In genomic region chr10:685613-686012, GRCh38 we compare ENCODE assay signal across 34 cellular contexts. TPM values are rescaled to one million over a fixed set of nuclear protein-coding genes. Genes with fewer than 3 reads are reported as not detected.
DNase-seq lines count a peak whose midpoint lies in the region; ATAC-seq and TF ChIP-seq lines count a peak whose summit lies in the region.
"Had no signal": no experiment of that assay in that cellular context is flagged by ENCODE, and none has a peak within 500 bp of the region (broad histone marks: within the 10 kb centered on the region; RNA-seq: fewer than 3 reads in every experiment).

No MANE protein-coding gene starts in this region.

- H3K36me3 ChIP-seq in esophagus muscularis mucosa (no peaks in the 10 kb centered on the region), sigmoid colon (no peaks in the 10 kb centered on the region), SK-N-SH (replicated peaks in 1 of 2; ENCODE audit: control insufficient read depth in 1 of 2, insufficient read depth in 2 of 2, low read length in 1 of 2) (no peaks in the 10 kb centered on the region)
- no peaks in the 10 kb centered on the region for H3K36me3 ChIP-seq in CD8-positive, alpha-beta memory T cell (ENCODE audit: insufficient read depth, low read length)
- H3K36me3 ChIP-seq: BE2C; BLaER1 treated with 17β-estradiol and CSF1 and Interleukin-3, amounts not matched to agents 10 nM and 100 nM had no signal

- no peak for TF ChIP-seq CTCF in esophagus muscularis mucosa (IDR thresholded peaks at IDR 0.05)
- no peak for TF ChIP-seq CTCF in nephron progenitor cell (IDR thresholded peaks at IDR 0.05)
- no peak for TF ChIP-seq CTCF in neural crest cell (conservative IDR thresholded peaks at IDR 0.05)
- no peak for TF ChIP-seq CTCF in sigmoid colon (IDR thresholded peaks at IDR 0.05)
- TF ChIP-seq CTCF in SK-N-SH (IDR thresholded peaks at IDR 0.05): no peak

- H3K4me2 ChIP-seq in SK-N-SH: no peak overlapping the region
- H3K4me2 ChIP-seq: A549 had no signal

- intact Hi-C loops in esophagus muscularis mucosa (cut with DNase I): loop anchor here (10.0 kb wide), 1 partner anchor 61 kb away; no protein-coding TSS in a partner anchor
- intact Hi-C loops in sigmoid colon (cut with DNase I): loop anchor here (5.0 kb wide), 3 partner anchors 33 to 233 kb away; no protein-coding TSS in a partner anchor

- CTCF ChIA-PET in SK-N-SH (lab: Yijun Ruan, JAX): no interaction called here
- CTCF ChIA-PET in CD8-positive, alpha-beta memory T cell (lab: Charles Lee): no interaction called here

- H3K79me2 ChIP-seq in SK-N-SH (ENCODE audit: insufficient read depth): peaks cover 80% of the 10 kb centered on the region

- H3K4me1 ChIP-seq in esophagus muscularis mucosa: peaks cover 43 to 77% (median 73%) of the 10 kb centered on the region in 4 donors
- H3K4me1 ChIP-seq in sigmoid colon: peaks cover 0 to 76% (median 61%) of the 10 kb centered on the region in 4 donors
- peaks cover 0 to 23% of the 10 kb centered on the region in 2 experiments; a peak in 1 of 4 replicates for H3K4me1 ChIP-seq in SK-N-SH (ENCODE audit: control insufficient read depth in 1 of 2, insufficient read depth in 2 of 2, low read depth in 1 of 2, low read length in 1 of 2)
- H3K4me1 ChIP-seq in CD8-positive, alpha-beta memory T cell (ENCODE audit: insufficient read depth, low read length): no peaks in the 10 kb centered on the region
- H3K4me1 ChIP-seq: BE2C had no signal

- no peak overlapping the region for H3K4me3 ChIP-seq in esophagus muscularis mucosa
- H3K4me3 ChIP-seq in sigmoid colon: no peak overlapping the region
- no peak overlapping the region for H3K4me3 ChIP-seq in SK-N-SH (ENCODE audit: low read depth in 2 of 2, low read length in 1 of 2)
- H3K4me3 ChIP-seq in CD8-positive, alpha-beta memory T cell (ENCODE audit: low read length): no peak overlapping the region
- H3K4me3 ChIP-seq: A549; BLaER1; BLaER1 treated with 17β-estradiol and CSF1 and Interleukin-3, amounts not matched to agents 10 nM and 100 nM had no signal

- no peaks in the 10 kb centered on the region for H3K9me2 ChIP-seq in SK-N-SH

- ATAC-seq in stimulated activated naive B cell treated with anti-CD40 and anti-IgM and Interleukin-4, amounts not matched to agents 10 μg/mL and 1 μg/mL and 100 μg/mL, for 72 hours (replicated peaks): no peak
- ATAC-seq: A549; CD8-positive, alpha-beta T cell had no signal

- peaks cover 24% of the 10 kb centered on the region for H3K36me3 Mint-ChIP-seq in nephron progenitor cell (ENCODE audit: low read depth)
- H3K36me3 Mint-ChIP-seq in neural crest cell (ENCODE audit: low read depth): no peaks in the 10 kb centered on the region
- H3K36me3 Mint-ChIP-seq in stimulated activated naive B cell treated with anti-CD40 and anti-IgM and Interleukin-4, amounts not matched to agents 10 μg/mL and 1 μg/mL and 100 μg/mL, for 72 hours: peaks cover 0 to 3% of the 10 kb centered on the region in 2 donors
- no peaks in the 10 kb centered on the region for H3K36me3 Mint-ChIP-seq in CD8-positive, alpha-beta memory T cell
- H3K36me3 Mint-ChIP-seq: CD14-positive monocyte; CD4-positive, alpha-beta memory T cell; CD4-positive, CD25-positive, alpha-beta regulatory T cell; CD8-positive, alpha-beta T cell had no signal

- H3K27me3 Mint-ChIP-seq in nephron progenitor cell (ENCODE audit: low read depth, poor library complexity) (no peaks in the 10 kb centered on the region), neural crest cell (ENCODE audit: low read depth) (no peaks in the 10 kb centered on the region)
- H3K27me3 Mint-ChIP-seq in stimulated activated naive B cell treated with anti-CD40 and anti-IgM and Interleukin-4, amounts not matched to agents 10 μg/mL and 1 μg/mL and 100 μg/mL, for 72 hours: peaks cover 31 to 42% of the 10 kb centered on the region in 2 donors
- peaks cover 8 to 21% of the 10 kb centered on the region in 2 donors for H3K27me3 Mint-ChIP-seq in CD8-positive, alpha-beta memory T cell

- TF ChIP-seq EP300 in esophagus muscularis mucosa (IDR thresholded peaks at IDR 0.05) (no peak), sigmoid colon (IDR thresholded peaks at IDR 0.05) (no peak), SK-N-SH (IDR thresholded peaks at IDR 0.05; ENCODE audit: borderline replicate concordance in 1 of 2, low read depth in 1 of 2, low read length in 1 of 2) (no peak)

- peaks cover 27% of the 10 kb centered on the region for H3F3A ChIP-seq in SK-N-SH (replicated peaks; ENCODE audit: insufficient read depth)

- no peak for TF ChIP-seq RAD21 in SK-N-SH (IDR thresholded peaks at IDR 0.05; ENCODE audit: low read length)

- H3K9me3 ChIP-seq in esophagus muscularis mucosa: no peaks in the 10 kb centered on the region
- H3K9me3 ChIP-seq in sigmoid colon: no peaks in the 10 kb centered on the region
- no peaks in the 10 kb centered on the region for H3K9me3 ChIP-seq in SK-N-SH
- no peaks in the 10 kb centered on the region for H3K9me3 ChIP-seq in CD8-positive, alpha-beta memory T cell (ENCODE audit: low read length)
- H3K9me3 ChIP-seq: A549, BE2C, BLaER1, Caco-2 had no signal

- no peak overlapping the region for H3K9ac ChIP-seq in SK-N-SH
- H3K9ac ChIP-seq: BLaER1; BLaER1 treated with 17β-estradiol and CSF1 and Interleukin-3, amounts not matched to agents 10 nM and 100 nM had no signal

- peaks cover 11% of the 10 kb centered on the region for H4K20me1 ChIP-seq in SK-N-SH (ENCODE audit: insufficient read depth)

- DNase-seq in esophagus muscularis mucosa (ENCODE audit: extremely low spot score) (peak; percentile 64), nephron progenitor cell (no peak), neural crest cell (ENCODE audit: low read depth, low spot score) (no peak), sigmoid colon (no peak), SK-N-SH (no peak), germinal center (ENCODE audit: low spot score) (no peak)
- DNase-seq in stimulated activated naive B cell treated with anti-CD40 and anti-IgM and Interleukin-4, amounts not matched to agents 10 μg/mL and 1 μg/mL and 100 μg/mL, for 72 hours: no peak
- DNase-seq in CD8-positive, alpha-beta memory T cell: no peak
- DNase-seq: 8988T; ACHN; AML-193; BE2C; C1 segment of cervical spinal cord; Caco-2; Calu3; CD4-positive, alpha-beta memory T cell; CD4-positive, alpha-beta T cell; CD4-positive, CD25-positive, alpha-beta regulatory T cell; CD8-positive, alpha-beta T cell; COR-L47; DMS 273 treated with DMSO at 0.1 percent for 48 hours; DMS153; DMS53; DMS79; DMS79 treated with DMSO at 0.1 percent for 48 hours; DND-41; EL had no signal

- H2AFZ ChIP-seq in SK-N-SH (ENCODE audit: low read depth): no peak overlapping the region

- POLR2A ChIA-PET in SK-N-SH (lab: Yijun Ruan, JAX): interaction anchor here (0.8 kb wide), 1 partner anchor 166 kb away, joined by 3 read pairs; no protein-coding TSS in a partner anchor
- POLR2A ChIA-PET in CD8-positive, alpha-beta memory T cell (lab: Charles Lee): no interaction called here

- no peaks in the 10 kb centered on the region for H3K9me3 Mint-ChIP-seq in nephron progenitor cell
- H3K9me3 Mint-ChIP-seq in neural crest cell: peaks cover 2% of the 10 kb centered on the region
- peaks cover 0 to 7% of the 10 kb centered on the region in 2 donors for H3K9me3 Mint-ChIP-seq in stimulated activated naive B cell treated with anti-CD40 and anti-IgM and Interleukin-4, amounts not matched to agents 10 μg/mL and 1 μg/mL and 100 μg/mL, for 72 hours
- peaks cover 0 to 6% (median 0%) of the 10 kb centered on the region in 5 donors for H3K9me3 Mint-ChIP-seq in CD8-positive, alpha-beta memory T cell
- H3K9me3 Mint-ChIP-seq: CD4-positive, alpha-beta memory T cell; CD4-positive, alpha-beta T cell; CD8-positive, alpha-beta T cell had no signal

- 86% methylated on average over 7 of the region's 7 CpGs for WGBS in esophagus muscularis mucosa
- WGBS in sigmoid colon, 2 donors: 81 to 83% methylated on average over 7 of the region's 7 CpGs
- WGBS in SK-N-SH (ENCODE audit: low lambda C conversion rate): 85% methylated on average over 7 of the region's 7 CpGs

- TF ChIP-seq POLR2A in esophagus muscularis mucosa (IDR thresholded peaks at IDR 0.05; ENCODE audit: low read depth) (no peak), sigmoid colon (IDR thresholded peaks at IDR 0.05) (no peak)

- H3K27ac ChIP-seq in esophagus muscularis mucosa (replicated peaks in 1 of 4): peak overlapping the region in 3 of 4 donors; percentile 7 to 98 (median 95)
- peak overlapping the region in 3 of 4 donors; percentile 97 to 99 (median 98) for H3K27ac ChIP-seq in sigmoid colon
- H3K27ac ChIP-seq in SK-N-SH (ENCODE audit: low read depth in 2 of 2, low read length in 1 of 2): no peak overlapping the region
- no peak overlapping the region for H3K27ac ChIP-seq in CD8-positive, alpha-beta memory T cell (ENCODE audit: low read depth, low read length)
- H3K27ac ChIP-seq: 22Rv1; A549; BLaER1; BLaER1 treated with 17β-estradiol and CSF1 and Interleukin-3, amounts not matched to agents 10 nM and 100 nM; C4-2B had no signal

- H3K27ac Mint-ChIP-seq in nephron progenitor cell: no peak overlapping the region
- no peak overlapping the region for H3K27ac Mint-ChIP-seq in neural crest cell (ENCODE audit: unreplicated experiment)
- H3K27ac Mint-ChIP-seq in stimulated activated naive B cell treated with anti-CD40 and anti-IgM and Interleukin-4, amounts not matched to agents 10 μg/mL and 1 μg/mL and 100 μg/mL, for 72 hours: no peak overlapping the region
- H3K27ac Mint-ChIP-seq in CD8-positive, alpha-beta memory T cell: no peak overlapping the region
- H3K27ac Mint-ChIP-seq: B cell; CD4-positive, alpha-beta memory T cell; CD4-positive, alpha-beta T cell; CD4-positive, CD25-positive, alpha-beta regulatory T cell; CD8-positive, alpha-beta T cell had no signal

- H3K4me1 Mint-ChIP-seq in nephron progenitor cell (peaks cover 51% of the 10 kb centered on the region), neural crest cell (peaks cover 61% of the 10 kb centered on the region)
- H3K4me1 Mint-ChIP-seq in stimulated activated naive B cell treated with anti-CD40 and anti-IgM and Interleukin-4, amounts not matched to agents 10 μg/mL and 1 μg/mL and 100 μg/mL, for 72 hours: peaks cover 3 to 7% of the 10 kb centered on the region in 2 donors
- H3K4me1 Mint-ChIP-seq in CD8-positive, alpha-beta memory T cell: peaks cover 2 to 15% (median 4%) of the 10 kb centered on the region in 3 donors
- H3K4me1 Mint-ChIP-seq: CD14-positive monocyte had no signal

- no peaks in the 10 kb centered on the region for H3K27me3 ChIP-seq in esophagus muscularis mucosa
- H3K27me3 ChIP-seq in sigmoid colon: no peaks in the 10 kb centered on the region
- no peaks in the 10 kb centered on the region for H3K27me3 ChIP-seq in SK-N-SH (ENCODE audit: insufficient read depth)
- H3K27me3 ChIP-seq in CD8-positive, alpha-beta memory T cell (ENCODE audit: insufficient read depth, low read length, poor library complexity, severe bottlenecking): no peaks in the 10 kb centered on the region
- H3K27me3 ChIP-seq: BE2C, BLaER1 had no signal

- H3K4me3 Mint-ChIP-seq in nephron progenitor cell (peak overlapping the region; percentile 36), neural crest cell (peak overlapping the region; percentile 44)
- no peak overlapping the region for H3K4me3 Mint-ChIP-seq in stimulated activated naive B cell treated with anti-CD40 and anti-IgM and Interleukin-4, amounts not matched to agents 10 μg/mL and 1 μg/mL and 100 μg/mL, for 72 hours
- H3K4me3 Mint-ChIP-seq in CD8-positive, alpha-beta memory T cell: no peak overlapping the region
- H3K4me3 Mint-ChIP-seq: B cell; CD14-positive monocyte; CD4-positive, alpha-beta memory T cell; CD4-positive, alpha-beta T cell; CD4-positive, CD25-positive, alpha-beta regulatory T cell; CD8-positive, alpha-beta T cell had no signal

RNA-seq across cellular contexts. Expression of gene DIP2C, which starts 3.9 kb away (rescaled TPM):
- total RNA-seq in esophagus muscularis mucosa: 10 to 100 TPM; 38.6 to 66.4 (median 55.7) TPM
- total RNA-seq in neural crest cell: 21.7 and 22.7 TPM in 2 replicates
- total RNA-seq in sigmoid colon: 10 to 100 TPM; 42.1 to 67.9 (median 50.3) TPM
- polyA plus RNA-seq in sigmoid colon: 1 to 10 TPM; 1.8 to 5.5 (median 3.0) TPM
- polyA plus RNA-seq in SK-N-SH (2012; rRNA removed): 6.2 and 8.7 TPM in 2 replicates
- polyA plus RNA-seq in SK-N-SH (2012; cell fraction: cytosol; rRNA removed): 7.2 and 8.9 TPM in 2 replicates
- polyA plus RNA-seq in SK-N-SH (2012; cell fraction: nucleus; rRNA removed): 14.0 and 14.5 TPM in 2 replicates
- total RNA-seq in CD8-positive, alpha-beta memory T cell: under 1 TPM; 0.44 to 0.55 TPM
- polyA plus RNA-seq in CD8-positive, alpha-beta memory T cell: 1.1 TPM
- polyA plus RNA-seq: CD14-positive monocyte had no signal

Comparison
In these comparisons a context has a peak if more than half of its experiments do, and no peak if none do; other contexts are left out.
1. H3K27ac ChIP-seq: peak in esophagus muscularis mucosa (3 of 4) and sigmoid colon (3 of 4); none in SK-N-SH (0 of 2) and CD8-positive, alpha-beta memory T cell (single experiment).
2. H3K4me3 Mint-ChIP-seq: peak in nephron progenitor cell (single experiment) and neural crest cell (single experiment); none in stimulated activated naive B cell treated with anti-CD40 and anti-IgM and Interleukin-4, amounts not matched to agents 10 μg/mL and 1 μg/mL and 100 μg/mL, for 72 hours (0 of 2) and CD8-positive, alpha-beta memory T cell (0 of 7).
3. RNA of gene DIP2C, which starts 3.9 kb away (total RNA-seq): 38.6 to 66.4 TPM in esophagus muscularis mucosa, 42.1 to 67.9 TPM in sigmoid colon and 21.7 to 22.7 TPM in neural crest cell; 0.44 to 0.55 TPM in CD8-positive, alpha-beta memory T cell; every median in the first group is over 10 times any median in the second.